Comparison of ENCODE assay signal across 8 cellular contexts in the genomic region with DNA sequence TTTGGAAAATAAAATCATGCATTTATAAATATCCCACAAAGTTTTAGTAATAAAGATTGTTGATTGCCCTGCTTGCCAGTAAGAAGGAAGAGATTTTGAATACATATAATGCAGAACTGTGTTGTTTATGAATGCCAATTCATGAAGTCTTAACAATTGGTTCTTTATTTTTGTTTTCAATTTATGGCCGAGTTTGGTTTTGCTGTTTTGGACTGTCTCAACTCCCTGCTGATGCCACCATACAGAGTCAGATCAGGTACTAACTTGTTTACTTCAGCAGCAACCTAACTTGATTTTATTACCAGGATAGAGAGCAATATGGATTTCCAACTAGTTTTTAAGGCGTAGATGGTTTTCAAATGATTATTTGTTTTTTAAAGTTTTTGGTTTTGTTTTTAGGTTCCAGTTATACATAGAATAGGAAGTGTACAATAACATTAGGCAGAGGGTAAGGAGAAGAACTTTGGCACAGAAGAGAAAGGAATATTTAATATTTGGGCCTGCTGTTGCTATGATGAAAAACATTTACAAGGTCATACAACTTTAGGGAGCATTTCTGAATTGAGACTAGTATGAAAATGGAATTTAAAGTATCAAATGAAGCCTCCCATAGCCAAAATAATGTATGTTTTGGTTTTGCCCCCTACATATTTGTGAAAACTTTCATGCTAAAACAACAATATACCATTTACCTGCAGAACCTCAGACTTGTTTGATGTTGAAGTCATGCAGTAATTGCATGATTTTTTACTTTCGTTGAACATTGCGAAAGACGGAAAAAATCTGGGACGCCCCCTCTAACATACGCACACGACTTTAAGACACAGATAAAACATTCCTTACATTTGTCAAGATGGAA. TPM values are rescaled to one million over a fixed set of nuclear protein-coding genes. Genes with fewer than 3 reads are reported as not detected.
A peak's percentile ranks its signal among the peaks of the same experiment; 100 is the strongest.
DNase-seq lines count a peak whose midpoint lies in the region; ATAC-seq and TF ChIP-seq lines count a peak whose summit lies in the region.

No MANE protein-coding gene starts in this region.

- no peak for TF ChIP-seq CTCF in MM.1S (IDR thresholded peaks at IDR 0.05; ENCODE audit: low read length)

- peak overlapping the region; percentile 61 for H2AFZ ChIP-seq in MM.1S (ENCODE audit: low read length)

- H3K27ac ChIP-seq in CD4-positive, alpha-beta memory T cell (ENCODE audit: low read depth, low read length): peak overlapping the region; percentile 98
- H3K27ac ChIP-seq in MM.1S (ENCODE audit: low read length): peak overlapping the region; percentile 95
- peak overlapping the region; percentile 99 for H3K27ac ChIP-seq in cingulate gyrus (ENCODE audit: low read depth, low read length)

- H4K20me1 ChIP-seq in MM.1S (ENCODE audit: insufficient read depth, low read length): no peaks in the 10 kb centered on the region

- peak overlapping the region; percentile 95 to 100 (median 99) for H3K27ac Mint-ChIP-seq in CD4-positive, alpha-beta memory T cell

- no peaks in the 10 kb centered on the region for H3K9me3 ChIP-seq in CD4-positive, alpha-beta memory T cell (ENCODE audit: control insufficient read depth in 1 of 2, low read length in 2 of 2)
- H3K9me3 ChIP-seq in MM.1S (replicated peaks; ENCODE audit: insufficient read depth, low read length) (no peaks in the 10 kb centered on the region), mononuclear cell (ENCODE audit: low read depth, low read length) (no peaks in the 10 kb centered on the region)

- H3K79me2 ChIP-seq in MM.1S (ENCODE audit: low read length): no peaks in the 10 kb centered on the region

- POLR2A ChIA-PET in CD4-positive, alpha-beta memory T cell (lab: Charles Lee; ENCODE audit: partially characterized antibody): interaction anchor here (0.6 to 3.5 kb wide), 20 partner anchors 14 to 781 kb away, joined by 3 to 91 read pairs (median 6); partner anchors contain the start of genes BAZ1A, BRMS1L, NFKBIA and PPP2R3C
- POLR2A ChIA-PET in HEK293T (lab: Yijun Ruan, JAX): interaction anchor here (0.9 to 3.2 kb wide), 15 partner anchors 8 to 247 kb away, joined by 3 to 37 read pairs (median 6); partner anchors contain the start of genes BAZ1A, PPP2R3C, PRORP and PSMA6

- peaks cover 19 to 38% (median 29%) of the 10 kb centered on the region in 4 donors for H3K4me1 Mint-ChIP-seq in CD4-positive, alpha-beta memory T cell

- H3K36me3 Mint-ChIP-seq in CD4-positive, alpha-beta memory T cell: peaks cover 5 to 22% of the 10 kb centered on the region in 2 donors

- peak overlapping the region; percentile 70 for H3K4me2 ChIP-seq in MM.1S (ENCODE audit: low read depth, low read length)

- H3K36me3 ChIP-seq in CD4-positive, alpha-beta memory T cell (ENCODE audit: insufficient read depth, low read length): no peaks in the 10 kb centered on the region
- H3K36me3 ChIP-seq in MM.1S (replicated peaks; ENCODE audit: insufficient read depth, low read length): no peaks in the 10 kb centered on the region

- no peak for ATAC-seq in HG03565 (IDR thresholded peaks at IDR 0.05; ENCODE audit: unreplicated experiment)

- peaks cover 8% of the 10 kb centered on the region for H3F3A ChIP-seq in MM.1S (ENCODE audit: insufficient read depth, low read length)

- peak overlapping the region; percentile 87 for H3K9ac ChIP-seq in MM.1S (ENCODE audit: low read length)

- H3K9me3 Mint-ChIP-seq in CD4-positive, alpha-beta memory T cell: peaks cover 0 to 2% (median 0%) of the 10 kb centered on the region in 8 donors

- H3K4me1 ChIP-seq in CD4-positive, alpha-beta memory T cell (ENCODE audit: insufficient read depth, low read length): peaks cover 24% of the 10 kb centered on the region
- H3K4me1 ChIP-seq in MM.1S (ENCODE audit: low read length) (no peaks in the 10 kb centered on the region; the same call in 1 of the 2 replicates), mononuclear cell (ENCODE audit: insufficient read depth, low read length) (peaks cover 13% of the 10 kb centered on the region)

- intact Hi-C loops in CD4-positive, alpha-beta memory T cell (cut with micrococcal nuclease): no loop called here

- H3K4me3 Mint-ChIP-seq in CD4-positive, alpha-beta memory T cell: peak overlapping the region; percentile 84 to 100 (median 92)

- no peaks in the 10 kb centered on the region for H3K27me3 ChIP-seq in CD4-positive, alpha-beta memory T cell (ENCODE audit: insufficient read depth, low read length)
- H3K27me3 ChIP-seq in MM.1S (replicated peaks; ENCODE audit: insufficient read depth, low read length): no peaks in the 10 kb centered on the region
- H3K27me3 ChIP-seq in mononuclear cell (ENCODE audit: insufficient read depth, low read length): no peaks in the 10 kb centered on the region

- peak in 1 of 5 donors; percentile 3 for DNase-seq in CD4-positive, alpha-beta memory T cell
- DNase-seq in MM.1S (no peak), SK-N-DZ (ENCODE audit: low spot score) (no peak), SHP77 (lab: John Stamatoyannopoulos, UW) (no peak), HEK293T (ENCODE audit: extremely low spot score) (no peak)

- H3K27me3 Mint-ChIP-seq in CD4-positive, alpha-beta memory T cell: no peaks in the 10 kb centered on the region

- no peaks in the 10 kb centered on the region for H3K9me2 ChIP-seq in MM.1S (replicated peaks; ENCODE audit: insufficient read depth, low read length)

- CTCF ChIA-PET in CD4-positive, alpha-beta memory T cell (lab: Charles Lee; ENCODE audit: partially characterized antibody): interaction anchor here (1.0 to 2.3 kb wide), 6 partner anchors 64 to 372 kb away, joined by 3 to 7 read pairs (median 5); partner anchors contain the start of gene NFKBIA
- CTCF ChIA-PET in HEK293T (lab: Yijun Ruan, JAX): no interaction called here

- peak overlapping the region; percentile 50 to 53 for H3K4me3 ChIP-seq in CD4-positive, alpha-beta memory T cell (ENCODE audit: low read length in 2 of 2)
- H3K4me3 ChIP-seq in MM.1S (ENCODE audit: low read length) (peak overlapping the region; percentile 70), mononuclear cell (ENCODE audit: low read length) (peak overlapping the region; percentile 81)

TF ChIP-seq in HEK293T, 16 proteins besides CTCF, POLR2A, EP300 and RAD21:
- no peak for TF ChIP-seq HDGF (IDR thresholded peaks at IDR 0.05; ENCODE audit: borderline replicate concordance)
- no peak for TF ChIP-seq ARNT (IDR thresholded peaks at IDR 0.05)
- no peak for TF ChIP-seq ELF4 (IDR thresholded peaks at IDR 0.05)

RNA-seq across cellular contexts. Expression of gene FAM177A1, which starts 0.9 kb away (rescaled TPM):
- total RNA-seq in CD4-positive, alpha-beta memory T cell: 10 to 100 TPM; 35.2 to 41.5 TPM
- 10 to 100 TPM; 46.8 to 60.0 TPM for polyA plus RNA-seq in CD4-positive, alpha-beta memory T cell
- 48.7 TPM for total RNA-seq in mononuclear cell
- 29.0 and 38.6 TPM in 2 replicates for polyA plus RNA-seq in SK-N-DZ (2014; cell fraction: cytosol; rRNA removed)
- polyA plus RNA-seq in SK-N-DZ (2014; cell fraction: nucleus; rRNA removed): 6.7 and 12.8 TPM in 2 replicates
